2 cellular contexts compared by ENCODE assay signal in genomic region chr9:136673970-136674785, GRCh38.
A peak's percentile ranks its signal among the peaks of the same experiment; 100 is the strongest.
TF ChIP-seq lines count a peak whose summit lies in the region.

No MANE protein-coding gene starts in this region.

TF ChIP-seq in endothelial cell of umbilical vein, 7 proteins besides CTCF, POLR2A, EP300 and RAD21:
- TF ChIP-seq MYC (IDR thresholded peaks at IDR 0.05; ENCODE audit: low read depth, low read length) (peak; percentile 3), FOS (IDR thresholded peaks at IDR 0.05; ENCODE audit: borderline replicate concordance, insufficient read depth, low read length) (peak; percentile 48), GATA2 (IDR thresholded peaks at IDR 0.05; ENCODE audit: insufficient read depth, insufficient read length, low read depth, low read length) (peak; percentile 32), POLR2AphosphoS5 (IDR thresholded peaks at IDR 0.05; ENCODE audit: insufficient read depth, low read depth, low read length) (peak; percentile 46), EZH2 (IDR thresholded peaks at IDR 0.05; ENCODE audit: borderline replicate concordance, low read depth, low read length, severe bottlenecking) (no peak), JUN (IDR thresholded peaks at IDR 0.05; ENCODE audit: borderline replicate concordance, insufficient read depth, insufficient read length, low read depth) (no peak), MAX (IDR thresholded peaks at IDR 0.05; ENCODE audit: insufficient read depth, insufficient read length) (peak; percentile 86)

TF ChIP-seq in GM23338, 12 proteins besides CTCF, POLR2A, EP300 and RAD21:
- TF ChIP-seq, protein P1, sequence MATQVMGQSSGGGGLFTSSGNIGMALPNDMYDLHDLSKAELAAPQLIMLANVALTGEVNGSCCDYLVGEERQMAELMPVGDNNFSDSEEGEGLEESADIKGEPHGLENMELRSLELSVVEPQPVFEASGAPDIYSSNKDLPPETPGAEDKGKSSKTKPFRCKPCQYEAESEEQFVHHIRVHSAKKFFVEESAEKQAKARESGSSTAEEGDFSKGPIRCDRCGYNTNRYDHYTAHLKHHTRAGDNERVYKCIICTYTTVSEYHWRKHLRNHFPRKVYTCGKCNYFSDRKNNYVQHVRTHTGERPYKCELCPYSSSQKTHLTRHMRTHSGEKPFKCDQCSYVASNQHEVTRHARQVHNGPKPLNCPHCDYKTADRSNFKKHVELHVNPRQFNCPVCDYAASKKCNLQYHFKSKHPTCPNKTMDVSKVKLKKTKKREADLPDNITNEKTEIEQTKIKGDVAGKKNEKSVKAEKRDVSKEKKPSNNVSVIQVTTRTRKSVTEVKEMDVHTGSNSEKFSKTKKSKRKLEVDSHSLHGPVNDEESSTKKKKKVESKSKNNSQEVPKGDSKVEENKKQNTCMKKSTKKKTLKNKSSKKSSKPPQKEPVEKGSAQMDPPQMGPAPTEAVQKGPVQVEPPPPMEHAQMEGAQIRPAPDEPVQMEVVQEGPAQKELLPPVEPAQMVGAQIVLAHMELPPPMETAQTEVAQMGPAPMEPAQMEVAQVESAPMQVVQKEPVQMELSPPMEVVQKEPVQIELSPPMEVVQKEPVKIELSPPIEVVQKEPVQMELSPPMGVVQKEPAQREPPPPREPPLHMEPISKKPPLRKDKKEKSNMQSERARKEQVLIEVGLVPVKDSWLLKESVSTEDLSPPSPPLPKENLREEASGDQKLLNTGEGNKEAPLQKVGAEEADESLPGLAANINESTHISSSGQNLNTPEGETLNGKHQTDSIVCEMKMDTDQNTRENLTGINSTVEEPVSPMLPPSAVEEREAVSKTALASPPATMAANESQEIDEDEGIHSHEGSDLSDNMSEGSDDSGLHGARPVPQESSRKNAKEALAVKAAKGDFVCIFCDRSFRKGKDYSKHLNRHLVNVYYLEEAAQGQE (IDR thresholded peaks at IDR 0.05; ENCODE audit: unreplicated experiment), result no peak
- TF ChIP-seq STAT1 (IDR thresholded peaks at IDR 0.05; ENCODE audit: unreplicated experiment) (no peak), EZH2phosphoT487 (IDR thresholded peaks at IDR 0.05; ENCODE audit: unreplicated experiment) (no peak), CREB1 (CRISPR knock-in tag; IDR thresholded peaks at IDR 0.05; ENCODE audit: low read depth) (no peak), NANOG (IDR thresholded peaks at IDR 0.05; ENCODE audit: borderline replicate concordance) (no peak), ZNF331 (CRISPR knock-in tag; IDR thresholded peaks at IDR 0.05; ENCODE audit: low read depth) (no peak), EZH2 (IDR thresholded peaks at IDR 0.05; ENCODE audit: low read depth, unreplicated experiment) (no peak), ZNF114 (CRISPR knock-in tag; IDR thresholded peaks at IDR 0.05) (no peak), POLR2AphosphoS5 (IDR thresholded peaks at IDR 0.05; ENCODE audit: low read depth) (no peak)
- TF ChIP-seq, protein P2, sequence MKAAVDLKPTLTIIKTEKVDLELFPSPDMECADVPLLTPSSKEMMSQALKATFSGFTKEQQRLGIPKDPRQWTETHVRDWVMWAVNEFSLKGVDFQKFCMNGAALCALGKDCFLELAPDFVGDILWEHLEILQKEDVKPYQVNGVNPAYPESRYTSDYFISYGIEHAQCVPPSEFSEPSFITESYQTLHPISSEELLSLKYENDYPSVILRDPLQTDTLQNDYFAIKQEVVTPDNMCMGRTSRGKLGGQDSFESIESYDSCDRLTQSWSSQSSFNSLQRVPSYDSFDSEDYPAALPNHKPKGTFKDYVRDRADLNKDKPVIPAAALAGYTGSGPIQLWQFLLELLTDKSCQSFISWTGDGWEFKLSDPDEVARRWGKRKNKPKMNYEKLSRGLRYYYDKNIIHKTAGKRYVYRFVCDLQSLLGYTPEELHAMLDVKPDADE (IDR thresholded peaks at IDR 0.05), result no peak
- TF ChIP-seq, protein P3, sequence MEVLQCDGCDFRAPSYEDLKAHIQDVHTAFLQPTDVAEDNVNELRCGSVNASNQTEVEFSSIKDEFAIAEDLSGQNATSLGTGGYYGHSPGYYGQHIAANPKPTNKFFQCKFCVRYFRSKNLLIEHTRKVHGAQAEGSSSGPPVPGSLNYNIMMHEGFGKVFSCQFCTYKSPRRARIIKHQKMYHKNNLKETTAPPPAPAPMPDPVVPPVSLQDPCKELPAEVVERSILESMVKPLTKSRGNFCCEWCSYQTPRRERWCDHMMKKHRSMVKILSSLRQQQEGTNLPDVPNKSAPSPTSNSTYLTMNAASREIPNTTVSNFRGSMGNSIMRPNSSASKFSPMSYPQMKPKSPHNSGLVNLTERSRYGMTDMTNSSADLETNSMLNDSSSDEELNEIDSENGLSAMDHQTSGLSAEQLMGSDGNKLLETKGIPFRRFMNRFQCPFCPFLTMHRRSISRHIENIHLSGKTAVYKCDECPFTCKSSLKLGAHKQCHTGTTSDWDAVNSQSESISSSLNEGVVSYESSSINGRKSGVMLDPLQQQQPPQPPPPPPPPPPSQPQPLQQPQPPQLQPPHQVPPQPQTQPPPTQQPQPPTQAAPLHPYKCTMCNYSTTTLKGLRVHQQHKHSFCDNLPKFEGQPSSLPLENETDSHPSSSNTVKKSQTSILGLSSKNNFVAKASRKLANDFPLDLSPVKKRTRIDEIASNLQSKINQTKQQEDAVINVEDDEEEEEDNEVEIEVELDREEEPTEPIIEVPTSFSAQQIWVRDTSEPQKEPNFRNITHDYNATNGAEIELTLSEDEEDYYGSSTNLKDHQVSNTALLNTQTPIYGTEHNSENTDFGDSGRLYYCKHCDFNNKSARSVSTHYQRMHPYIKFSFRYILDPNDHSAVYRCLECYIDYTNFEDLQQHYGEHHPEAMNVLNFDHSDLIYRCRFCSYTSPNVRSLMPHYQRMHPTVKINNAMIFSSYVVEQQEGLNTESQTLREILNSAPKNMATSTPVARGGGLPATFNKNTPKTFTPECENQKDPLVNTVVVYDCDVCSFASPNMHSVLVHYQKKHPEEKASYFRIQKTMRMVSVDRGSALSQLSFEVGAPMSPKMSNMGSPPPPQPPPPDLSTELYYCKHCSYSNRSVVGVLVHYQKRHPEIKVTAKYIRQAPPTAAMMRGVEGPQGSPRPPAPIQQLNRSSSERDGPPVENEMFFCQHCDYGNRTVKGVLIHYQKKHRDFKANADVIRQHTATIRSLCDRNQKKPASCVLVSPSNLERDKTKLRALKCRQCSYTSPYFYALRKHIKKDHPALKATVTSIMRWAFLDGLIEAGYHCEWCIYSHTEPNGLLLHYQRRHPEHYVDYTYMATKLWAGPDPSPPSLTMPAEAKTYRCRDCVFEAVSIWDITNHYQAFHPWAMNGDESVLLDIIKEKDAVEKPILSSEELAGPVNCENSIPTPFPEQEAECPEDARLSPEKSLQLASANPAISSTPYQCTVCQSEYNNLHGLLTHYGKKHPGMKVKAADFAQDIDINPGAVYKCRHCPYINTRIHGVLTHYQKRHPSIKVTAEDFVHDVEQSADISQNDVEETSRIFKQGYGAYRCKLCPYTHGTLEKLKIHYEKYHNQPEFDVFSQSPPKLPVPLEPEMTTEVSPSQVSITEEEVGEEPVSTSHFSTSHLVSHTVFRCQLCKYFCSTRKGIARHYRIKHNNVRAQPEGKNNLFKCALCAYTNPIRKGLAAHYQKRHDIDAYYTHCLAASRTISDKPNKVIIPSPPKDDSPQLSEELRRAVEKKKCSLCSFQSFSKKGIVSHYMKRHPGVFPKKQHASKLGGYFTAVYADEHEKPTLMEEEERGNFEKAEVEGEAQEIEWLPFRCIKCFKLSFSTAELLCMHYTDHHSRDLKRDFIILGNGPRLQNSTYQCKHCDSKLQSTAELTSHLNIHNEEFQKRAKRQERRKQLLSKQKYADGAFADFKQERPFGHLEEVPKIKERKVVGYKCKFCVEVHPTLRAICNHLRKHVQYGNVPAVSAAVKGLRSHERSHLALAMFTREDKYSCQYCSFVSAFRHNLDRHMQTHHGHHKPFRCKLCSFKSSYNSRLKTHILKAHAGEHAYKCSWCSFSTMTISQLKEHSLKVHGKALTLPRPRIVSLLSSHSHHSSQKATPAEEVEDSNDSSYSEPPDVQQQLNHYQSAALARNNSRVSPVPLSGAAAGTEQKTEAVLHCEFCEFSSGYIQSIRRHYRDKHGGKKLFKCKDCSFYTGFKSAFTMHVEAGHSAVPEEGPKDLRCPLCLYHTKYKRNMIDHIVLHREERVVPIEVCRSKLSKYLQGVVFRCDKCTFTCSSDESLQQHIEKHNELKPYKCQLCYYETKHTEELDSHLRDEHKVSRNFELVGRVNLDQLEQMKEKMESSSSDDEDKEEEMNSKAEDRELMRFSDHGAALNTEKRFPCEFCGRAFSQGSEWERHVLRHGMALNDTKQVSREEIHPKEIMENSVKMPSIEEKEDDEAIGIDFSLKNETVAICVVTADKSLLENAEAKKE (CRISPR knock-in tag; IDR thresholded peaks at IDR 0.05), result no peak
TF ChIP-seq in GM23338: peak in this region for 0.
